8 cellular contexts compared by ENCODE assay signal in the genomic region with DNA sequence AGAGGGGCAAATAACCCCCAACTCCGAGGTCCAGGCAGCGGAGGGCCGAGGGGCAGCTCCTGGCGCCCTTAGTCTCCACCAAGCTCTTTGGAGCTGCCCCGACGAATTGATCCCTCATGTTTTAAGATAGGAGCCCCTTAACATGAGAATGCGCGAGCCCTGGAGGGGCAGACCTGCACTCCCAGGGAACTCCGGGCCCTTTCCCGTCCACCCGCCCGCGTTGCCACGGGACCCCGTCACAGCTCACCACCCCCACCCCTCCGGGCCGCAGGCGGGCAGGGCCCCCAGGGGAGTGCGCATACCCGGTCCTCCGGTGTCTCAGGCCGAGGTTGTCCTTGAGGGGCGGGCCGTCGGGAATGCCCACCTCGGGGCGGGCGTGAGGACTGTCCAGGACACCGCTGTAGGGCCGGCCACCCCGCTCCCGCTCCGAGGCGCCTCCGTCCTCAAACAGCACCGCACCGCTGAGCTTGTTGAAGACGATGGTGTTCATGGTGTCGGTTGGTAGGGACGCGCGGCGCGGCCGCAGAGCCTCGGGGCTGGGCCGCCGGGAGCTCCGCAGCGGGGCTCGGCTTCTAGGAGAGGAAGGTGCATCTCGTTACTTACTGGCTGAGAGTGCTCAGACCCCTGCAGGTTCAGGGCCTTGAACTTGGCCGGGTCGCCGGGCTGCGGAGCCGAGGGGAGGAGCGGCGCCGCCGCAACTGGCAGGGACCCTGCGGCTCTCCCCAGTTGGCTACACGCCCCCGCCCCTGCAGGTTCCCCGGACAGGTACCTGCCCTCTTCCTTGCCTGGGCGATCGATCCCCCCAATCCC. TPM values are rescaled to one million over a fixed set of nuclear protein-coding genes. Genes with fewer than 3 reads are reported as not detected.
DNase-seq lines count a peak whose midpoint lies in the region; ATAC-seq and TF ChIP-seq lines count a peak whose summit lies in the region.

No MANE protein-coding gene starts in this region.

- DNase-seq in DMS53 treated with DMSO at 0.1 percent for 48 hours (lab: John Stamatoyannopoulos, UW; ENCODE audit: unreplicated experiment) (peak; percentile 29), SJCRH30 (peak; percentile 38 to 44), breast epithelium (ENCODE audit: low spot score in 2 of 2) (no peak), GM19240 (ENCODE audit: insufficient read length, low spot score) (no peak)
- DNase-seq in stimulated activated CD4-positive, alpha-beta T cell treated with anti-CD3 and anti-CD28 coated beads, Interleukin-2, amount 100 ng/mL, for 48 hours, result peak; percentile 24 to 26

- peak overlapping the region; percentile 78 for H3K27ac ChIP-seq in SJCRH30
- peak overlapping the region; percentile 25 to 83 for H3K27ac ChIP-seq in breast epithelium
- H3K27ac ChIP-seq in layer of hippocampus (ENCODE audit: low read depth, low read length), result peak overlapping the region; percentile 52

- H3K4me1 ChIP-seq in SJCRH30, result no peaks in the 10 kb centered on the region
- H3K4me1 ChIP-seq in breast epithelium, result peaks cover 17 to 23% of the 10 kb centered on the region in 2 donors

- H3K9me3 ChIP-seq in SJCRH30 (replicated peaks), result no peaks in the 10 kb centered on the region
- H3K9me3 ChIP-seq in breast epithelium, result no peaks in the 10 kb centered on the region

- intact Hi-C loops in breast epithelium (cut with DNase I; ENCODE audit: low total_unique reads), result no loop called here

- TF ChIP-seq CTCF in breast epithelium (IDR thresholded peaks at IDR 0.05), result no peak

- H3K36me3 ChIP-seq in SJCRH30 (no peaks in the 10 kb centered on the region), breast epithelium (no peaks in the 10 kb centered on the region)

- no peak for ATAC-seq in HG02588 (IDR thresholded peaks at IDR 0.05; ENCODE audit: unreplicated experiment)
- ATAC-seq in GM21360 (IDR thresholded peaks at IDR 0.05; ENCODE audit: unreplicated experiment), result no peak

- H3K27me3 ChIP-seq in SJCRH30 (no peaks in the 10 kb centered on the region), breast epithelium (peaks cover 0 to 67% of the 10 kb centered on the region in 2 donors), layer of hippocampus (ENCODE audit: control insufficient read depth, insufficient read depth, low read length) (peaks cover 37% of the 10 kb centered on the region)

- H3K4me3 ChIP-seq in SJCRH30 (peak overlapping the region; percentile 62), breast epithelium (peak overlapping the region; percentile 58 to 85 (median 59))

- TF ChIP-seq POLR2A in breast epithelium (IDR thresholded peaks at IDR 0.05), result no peak

RNA-seq across cellular contexts. Expression of a gene that starts 2.5 kb away (rescaled TPM):
- total RNA-seq in SJCRH30 (2014; rRNA removed; shearing (Covaris generic)), result 2.2 and 2.5 TPM in 2 replicates
- 1 to 10 TPM; 1.4 to 2.3 (median 1.8) TPM for total RNA-seq in breast epithelium

Comparison
In these comparisons a context has a peak if more than half of its experiments do, and no peak if none do; other contexts are left out.
1. DNase-seq: peak in DMS53 treated with DMSO at 0.1 percent for 48 hours (single experiment), SJCRH30 (2 of 2) and stimulated activated CD4-positive, alpha-beta T cell treated with anti-CD3 and anti-CD28 coated beads, Interleukin-2, amount 100 ng/mL, for 48 hours (2 of 2); none in breast epithelium (0 of 2) and GM19240 (single experiment).
2. Peak in every context shown above with its lines, with median percentiles within 50 percentile points of each other: H3K27ac ChIP-seq.